Comparison of ENCODE assay signal across 8 cellular contexts in the genomic region with DNA sequence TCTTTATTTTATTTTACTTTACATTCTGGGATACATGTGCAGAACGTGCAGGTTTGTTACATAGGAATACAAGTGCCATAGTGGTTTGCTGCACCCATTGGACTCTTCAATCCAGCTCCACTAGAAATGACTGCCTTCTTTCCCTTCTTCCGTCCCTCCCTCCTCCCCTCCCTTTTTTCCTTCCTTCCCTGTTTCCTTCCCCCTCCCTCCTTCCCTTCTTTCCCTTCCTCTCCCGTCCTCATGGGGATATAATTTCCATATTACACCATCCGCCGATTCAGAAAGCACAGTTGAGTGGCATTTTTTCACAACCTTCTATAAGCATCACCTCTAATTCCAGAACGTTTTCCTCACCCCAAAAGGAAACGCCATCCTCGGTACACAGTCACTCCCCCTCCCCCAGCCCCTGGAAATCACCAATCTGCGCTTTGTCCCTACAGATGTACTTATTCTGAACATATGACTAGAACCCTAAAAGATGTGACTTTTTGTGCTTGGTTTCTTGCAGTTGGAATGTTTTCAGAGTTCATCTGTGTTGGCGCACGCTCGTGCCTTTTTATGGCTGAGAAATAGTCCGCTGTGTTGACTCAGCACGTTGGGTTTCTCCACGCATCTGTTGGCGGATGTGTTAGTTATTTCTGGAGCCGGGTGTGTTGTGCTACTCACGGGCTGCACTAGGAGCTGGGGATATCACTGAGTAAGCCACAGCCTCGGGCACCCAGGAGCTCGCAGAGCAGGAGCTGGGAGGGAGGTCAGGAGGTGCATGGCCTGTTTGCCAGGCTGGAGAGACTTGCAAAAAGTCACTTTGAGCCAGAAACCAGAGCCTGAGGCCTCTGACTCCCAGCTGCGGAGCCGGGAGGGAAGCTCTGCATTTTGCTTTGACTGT.
A peak's percentile ranks its signal among the peaks of the same experiment; 100 is the strongest.
DNase-seq lines count a peak whose midpoint lies in the region; ATAC-seq and TF ChIP-seq lines count a peak whose summit lies in the region.

No MANE protein-coding gene starts in this region.

- TF ChIP-seq CTCF in Peyer's patch (IDR thresholded peaks at IDR 0.05): no peak

- no peaks in the 10 kb centered on the region for H3K27me3 ChIP-seq in Peyer's patch

- TF ChIP-seq POLR2A in Peyer's patch (IDR thresholded peaks at IDR 0.05): no peak

- ATAC-seq in HG03457 (IDR thresholded peaks at IDR 0.05; ENCODE audit: unreplicated experiment): no peak
- ATAC-seq in GM18873 (IDR thresholded peaks at IDR 0.05; ENCODE audit: low FRiP score, unreplicated experiment): no peak
- no peak for ATAC-seq in GM21619 (IDR thresholded peaks at IDR 0.05; ENCODE audit: unreplicated experiment)

- peak overlapping the region; percentile 22 to 68 (median 54) for H3K27ac ChIP-seq in Peyer's patch

- peaks cover 0 to 11% (median 0%) of the 10 kb centered on the region in 3 donors for H3K36me3 ChIP-seq in Peyer's patch

- H3K4me1 ChIP-seq in Peyer's patch: peaks cover 5 to 74% (median 44%) of the 10 kb centered on the region in 4 donors

- no peaks in the 10 kb centered on the region for H3K9me3 ChIP-seq in Peyer's patch

- no peak overlapping the region for H3K4me3 ChIP-seq in Peyer's patch

- peak; percentile 100 for DNase-seq in EH (ENCODE audit: low read depth)
- peak in 1 of 3 donors; percentile 70 for DNase-seq in Peyer's patch
- peak; percentile 60 to 89 for DNase-seq in dermis microvascular lymphatic vessel endothelial cell (ENCODE audit: low read depth in 2 of 2)
- peak; percentile 46 for DNase-seq in middle frontal gyrus (ENCODE audit: extremely low spot score, low spot score)
- DNase-seq in ureter (ENCODE audit: low spot score): peak; percentile 83
